Comparison of ENCODE assay signal across 18 cellular contexts in the genomic region with DNA sequence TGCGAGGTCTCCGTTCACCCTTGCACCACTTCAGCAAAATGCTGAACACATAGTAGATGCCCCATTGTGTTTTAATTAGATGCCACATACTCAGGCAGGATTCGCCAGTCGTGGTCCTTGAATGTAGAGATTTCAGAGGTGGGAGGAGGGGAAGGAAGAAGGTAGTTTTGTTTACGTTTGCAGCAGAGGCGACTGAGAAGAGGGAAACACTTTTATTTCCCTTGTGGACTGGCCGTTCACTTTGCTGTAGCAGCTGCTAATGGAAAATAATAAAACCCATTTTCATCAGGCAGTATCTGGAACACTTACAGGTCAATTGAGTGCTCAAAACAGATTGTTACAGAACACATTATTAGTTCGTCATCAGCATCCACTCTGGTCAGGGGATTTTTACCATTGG.
DNase-seq lines count a peak whose midpoint lies in the region; ATAC-seq and TF ChIP-seq lines count a peak whose summit lies in the region.
"Had no signal": no experiment of that assay in that cellular context is flagged by ENCODE, and none has a peak within 500 bp of the region (broad histone marks: within the 10 kb centered on the region; RNA-seq: fewer than 3 reads in every experiment).

No MANE protein-coding gene starts in this region.

- H3K4me3 Mint-ChIP-seq in immature natural killer cell, result no peak overlapping the region
- H3K4me3 Mint-ChIP-seq in nephron progenitor cell, result no peak overlapping the region
- H3K4me3 Mint-ChIP-seq in type B pancreatic cell, result no peak overlapping the region
- H3K4me3 Mint-ChIP-seq: brain; nephron; stimulated activated naive CD8-positive, alpha-beta T cell treated with anti-CD3 and anti-CD28 coated beads, Interleukin-15, amount 100 ng/mL, for 72 hours had no signal

- peaks cover 0 to 1% (median 0%) of the 10 kb centered on the region in 3 donors for H3K27me3 Mint-ChIP-seq in immature natural killer cell (ENCODE audit: low read depth in 3 of 3)
- peaks cover 4% of the 10 kb centered on the region for H3K27me3 Mint-ChIP-seq in nephron progenitor cell (ENCODE audit: low read depth, poor library complexity)
- peaks cover 2% of the 10 kb centered on the region for H3K27me3 Mint-ChIP-seq in type B pancreatic cell
- H3K27me3 Mint-ChIP-seq: brain; stimulated activated naive CD8-positive, alpha-beta T cell treated with anti-CD3 and anti-CD28 coated beads, Interleukin-15, amount 100 ng/mL, for 72 hours had no signal

- H3K9me3 ChIP-seq in gastroesophageal sphincter (no peaks in the 10 kb centered on the region), prostate gland (no peaks in the 10 kb centered on the region)

- no peaks in the 10 kb centered on the region for H3K36me3 Mint-ChIP-seq in immature natural killer cell
- no peaks in the 10 kb centered on the region for H3K36me3 Mint-ChIP-seq in nephron progenitor cell (ENCODE audit: low read depth)
- no peaks in the 10 kb centered on the region for H3K36me3 Mint-ChIP-seq in type B pancreatic cell
- H3K36me3 Mint-ChIP-seq: brain had no signal

- H3K9me3 Mint-ChIP-seq in immature natural killer cell, result peaks cover 0 to 2% (median 0%) of the 10 kb centered on the region in 6 donors
- H3K9me3 Mint-ChIP-seq in nephron progenitor cell, result no peaks in the 10 kb centered on the region
- peaks cover 1% of the 10 kb centered on the region for H3K9me3 Mint-ChIP-seq in type B pancreatic cell
- H3K9me3 Mint-ChIP-seq: stimulated activated naive CD8-positive, alpha-beta T cell treated with anti-CD3 and anti-CD28 coated beads, Interleukin-15, amount 100 ng/mL, for 72 hours had no signal

- H3K36me3 ChIP-seq in gastroesophageal sphincter, result no peaks in the 10 kb centered on the region
- H3K36me3 ChIP-seq in prostate gland, result no peaks in the 10 kb centered on the region

- no peak for TF ChIP-seq EP300 in gastroesophageal sphincter (IDR thresholded peaks at IDR 0.05)

- no peak for TF ChIP-seq CTCF in gastroesophageal sphincter (IDR thresholded peaks at IDR 0.05)
- TF ChIP-seq CTCF in prostate gland (IDR thresholded peaks at IDR 0.05), result no peak
- no peak for TF ChIP-seq CTCF in nephron progenitor cell (IDR thresholded peaks at IDR 0.05)
- TF ChIP-seq CTCF in type B pancreatic cell (conservative IDR thresholded peaks at IDR 0.05), result no peak

- no peak overlapping the region for H3K27ac Mint-ChIP-seq in immature natural killer cell
- no peak overlapping the region for H3K27ac Mint-ChIP-seq in nephron progenitor cell
- H3K27ac Mint-ChIP-seq in type B pancreatic cell, result no peak overlapping the region
- H3K27ac Mint-ChIP-seq: brain; nephron; stimulated activated naive CD8-positive, alpha-beta T cell treated with anti-CD3 and anti-CD28 coated beads, Interleukin-15, amount 100 ng/mL, for 72 hours had no signal

- intact Hi-C loops in prostate gland (cut with DNase I), result loop anchor here (10.0 kb wide), 1 partner anchor 365 kb away; no protein-coding TSS in a partner anchor

- DNase-seq in DMS153 treated with DMSO at 0.1 percent for 48 hours (lab: John Stamatoyannopoulos, UW; ENCODE audit: unreplicated experiment) (peak; percentile 35), NCI-H2227 treated with DMSO at 0.1 percent for 48 hours (lab: John Stamatoyannopoulos, UW) (peak; percentile 71), prostate gland (ENCODE audit: low spot score) (no peak), immature natural killer cell (no peak), caudate nucleus (lab: John Stamatoyannopoulos, UW) (no peak), nephron progenitor cell (no peak), type B pancreatic cell (ENCODE audit: extremely low spot score, unreplicated experiment) (no peak)
- DNase-seq: activated CD8-positive, alpha-beta memory T cell treated with anti-CD3 and anti-CD28 coated beads for 24 hours; activated gamma-delta T cell; effector memory CD4-positive, alpha-beta T cell; Kasumi-1; left colon; NCI-H2029 treated with DMSO at 0.1 percent for 48 hours; stimulated activated naive CD8-positive, alpha-beta T cell treated with anti-CD3 and anti-CD28 coated beads, Interleukin-15, amount 100 ng/mL, for 72 hours had no signal

- 21 to 35% methylated on average over 5 to 8 of the region's 8 CpGs for WGBS in gastroesophageal sphincter (ENCODE audit: low coverage in 1 of 2), 2 donors
- 61% methylated on average over 8 of the region's 8 CpGs for WGBS in prostate gland

- no peak for TF ChIP-seq POLR2A in gastroesophageal sphincter (IDR thresholded peaks at IDR 0.05)
- TF ChIP-seq POLR2A in prostate gland (IDR thresholded peaks at IDR 0.05), result no peak

- H3K4me3 ChIP-seq in gastroesophageal sphincter (no peak overlapping the region), prostate gland (no peak overlapping the region)

- ATAC-seq in gastroesophageal sphincter, result no peak
- ATAC-seq: left colon; stimulated activated naive CD8-positive, alpha-beta T cell treated with anti-CD3 and anti-CD28 coated beads, Interleukin-15, amount 100 ng/mL, for 72 hours had no signal

- H3K27ac ChIP-seq in gastroesophageal sphincter (peak overlapping the region; percentile 73 to 93 (median 84)), prostate gland (peak overlapping the region; percentile 1 to 22), caudate nucleus (ENCODE audit: low read depth, low read length) (no peak overlapping the region)
- H3K27ac ChIP-seq: HL-60 had no signal

- peaks cover 8 to 48% (median 19%) of the 10 kb centered on the region in 3 donors for H3K4me1 ChIP-seq in gastroesophageal sphincter
- H3K4me1 ChIP-seq in prostate gland (replicated peaks), result peaks cover 7% of the 10 kb centered on the region

- no peaks in the 10 kb centered on the region for H3K4me1 Mint-ChIP-seq in immature natural killer cell
- H3K4me1 Mint-ChIP-seq in nephron progenitor cell, result peaks cover 17% of the 10 kb centered on the region
- H3K4me1 Mint-ChIP-seq in type B pancreatic cell (ENCODE audit: unreplicated experiment), result no peaks in the 10 kb centered on the region
- H3K4me1 Mint-ChIP-seq: stimulated activated naive CD8-positive, alpha-beta T cell treated with anti-CD3 and anti-CD28 coated beads, Interleukin-15, amount 100 ng/mL, for 72 hours had no signal

- no peaks in the 10 kb centered on the region for H3K27me3 ChIP-seq in gastroesophageal sphincter
- no peaks in the 10 kb centered on the region for H3K27me3 ChIP-seq in prostate gland (replicated peaks; ENCODE audit: insufficient read depth)

Comparison
In these comparisons a context has a peak if more than half of its experiments do, and no peak if none do; other contexts are left out.
1. DNase-seq: peak in DMS153 treated with DMSO at 0.1 percent for 48 hours (single experiment) and NCI-H2227 treated with DMSO at 0.1 percent for 48 hours (single experiment); none in prostate gland (single experiment), immature natural killer cell (0 of 3), caudate nucleus (0 of 61), nephron progenitor cell (single experiment) and type B pancreatic cell (single experiment).